ENCODE assay signal across 1 cellular context in the genomic region with DNA sequence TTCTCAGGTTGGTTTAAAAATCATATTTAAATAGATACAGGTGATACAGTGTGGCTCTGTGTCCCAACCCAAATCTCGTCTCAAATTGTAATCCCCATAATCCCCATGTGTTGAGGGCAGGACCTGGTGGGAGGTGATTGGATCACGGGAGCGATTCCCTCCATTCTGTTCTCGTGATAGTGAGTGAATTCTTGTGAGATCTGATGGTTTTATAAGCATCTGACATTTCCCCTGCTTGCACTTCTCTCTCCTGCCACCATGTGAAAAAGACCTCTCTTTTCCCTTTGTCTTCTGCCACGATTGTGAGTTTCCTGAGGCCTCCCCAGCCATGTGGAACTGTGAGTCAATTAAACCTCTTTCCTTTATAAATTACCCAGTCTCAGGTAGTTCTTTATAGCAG.
A peak's percentile ranks its signal among the peaks of the same experiment; 100 is the strongest.
TF ChIP-seq lines count a peak whose summit lies in the region.

No MANE protein-coding gene starts in this region.

TF ChIP-seq in H1, 55 proteins besides CTCF, POLR2A, EP300 and RAD21:
- TF ChIP-seq, protein P1, sequence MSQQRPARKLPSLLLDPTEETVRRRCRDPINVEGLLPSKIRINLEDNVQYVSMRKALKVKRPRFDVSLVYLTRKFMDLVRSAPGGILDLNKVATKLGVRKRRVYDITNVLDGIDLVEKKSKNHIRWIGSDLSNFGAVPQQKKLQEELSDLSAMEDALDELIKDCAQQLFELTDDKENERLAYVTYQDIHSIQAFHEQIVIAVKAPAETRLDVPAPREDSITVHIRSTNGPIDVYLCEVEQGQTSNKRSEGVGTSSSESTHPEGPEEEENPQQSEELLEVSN (IDR thresholded peaks at IDR 0.05) = peak; percentile 53; the same call in 1 of the 2 replicates
